14 cellular contexts compared by ENCODE assay signal in genomic region chr9:13719981-13720380, GRCh38.
DNase-seq lines count a peak whose midpoint lies in the region; ATAC-seq and TF ChIP-seq lines count a peak whose summit lies in the region.
"Had no signal": no experiment of that assay in that cellular context is flagged by ENCODE, and none has a peak within 500 bp of the region (broad histone marks: within the 10 kb centered on the region; RNA-seq: fewer than 3 reads in every experiment).

No MANE protein-coding gene starts in this region.

- no TSS peak for BruUV-seq in A673 (replicated peaks; lab: Mats Ljungman, UMichigan)

- DNase-seq in AG08396 (ENCODE audit: low spot score) = peak; percentile 12
- no peak for DNase-seq in RWPE2 (ENCODE audit: low spot score)
- DNase-seq in islet precursor cell = no peak
- DNase-seq in A673 (ENCODE audit: low spot score) = no peak
- no peak for DNase-seq in central memory CD4-positive, alpha-beta T cell
- DNase-seq in GM10248 (ENCODE audit: extremely low spot score) = no peak
- DNase-seq: activated CD4-positive, CD25-positive, alpha-beta regulatory T cell treated with anti-CD3 and anti-CD28 coated beads, Interleukin-2, amount 50 U/mL, for 72 hours; activated naive CD8-positive, alpha-beta T cell treated with anti-CD3 and anti-CD28 coated beads, Interleukin-2, amount 50 U/mL, for 24 hours; effector memory CD8-positive, alpha-beta T cell; hippocampal formation; left ventricle myocardium inferior; NCI-H1092 treated with DMSO at 0.1 percent for 48 hours had no signal

- no peaks in the 10 kb centered on the region for H3K36me3 ChIP-seq in RWPE2 (ENCODE audit: low read depth)
- H3K36me3 ChIP-seq in A673 (ENCODE audit: insufficient read depth, low read length, poor library complexity, severe bottlenecking) = no peaks in the 10 kb centered on the region
- H3K36me3 ChIP-seq: left ventricle myocardium inferior had no signal

- H3K4me1 ChIP-seq in RWPE2 (ENCODE audit: insufficient read depth, poor library complexity, severe bottlenecking) (peaks cover 31% of the 10 kb centered on the region), A673 (ENCODE audit: insufficient read depth, low read length, poor library complexity, severe bottlenecking) (peaks cover 4% of the 10 kb centered on the region)

- H3K4me3 ChIP-seq in RWPE2 (ENCODE audit: severe bottlenecking) = no peak overlapping the region
- no peak overlapping the region for H3K4me3 ChIP-seq in A673 (ENCODE audit: low read depth, low read length, poor library complexity, severe bottlenecking)
- H3K4me3 ChIP-seq: left ventricle myocardium inferior had no signal

- peaks cover 59% of the 10 kb centered on the region for H3K4me1 Mint-ChIP-seq in nephron
- H3K4me1 Mint-ChIP-seq: activated naive CD8-positive, alpha-beta T cell treated with anti-CD3 and anti-CD28 coated beads, Interleukin-2, amount 50 U/mL, for 24 hours had no signal

- CTCF ChIA-PET in A673 (lab: Charles Lee) (no interaction called here), GM10248 (lab: Yijun Ruan, JAX) (no interaction called here)

- peak overlapping the region; percentile 70 for H3K27ac ChIP-seq in RWPE2 (ENCODE audit: poor library complexity, severe bottlenecking)
- H3K27ac ChIP-seq in A673 (ENCODE audit: low read depth, low read length, poor library complexity, severe bottlenecking) = no peak overlapping the region
- H3K27ac ChIP-seq: left ventricle myocardium inferior had no signal

- H3K27me3 ChIP-seq in RWPE2 (ENCODE audit: insufficient read depth, poor library complexity, severe bottlenecking) (no peaks in the 10 kb centered on the region), A673 (replicated peaks; ENCODE audit: insufficient read depth, low read depth, low read length, poor library complexity) (no peaks in the 10 kb centered on the region)

- peaks cover 10% of the 10 kb centered on the region for H3K36me3 Mint-ChIP-seq in nephron (ENCODE audit: low read depth)

- no peak overlapping the region for H3K4me3 Mint-ChIP-seq in nephron
- H3K4me3 Mint-ChIP-seq: activated naive CD8-positive, alpha-beta T cell treated with anti-CD3 and anti-CD28 coated beads, Interleukin-2, amount 50 U/mL, for 24 hours; effector memory CD8-positive, alpha-beta T cell had no signal

- intact Hi-C loops in A673 (cut with micrococcal nuclease; ENCODE audit: unreplicated experiment) = no loop called here

- ATAC-seq in RWPE2 (ENCODE audit: low read depth) (peak; percentile 70), esophagus mucosa (peak; percentile 82)
- ATAC-seq: activated naive CD8-positive, alpha-beta T cell treated with anti-CD3 and anti-CD28 coated beads, Interleukin-2, amount 50 U/mL, for 24 hours; effector memory CD8-positive, alpha-beta T cell had no signal

- H3K27ac Mint-ChIP-seq in nephron = peak overlapping the region; percentile 70 to 94 (median 82)
- H3K27ac Mint-ChIP-seq: activated naive CD8-positive, alpha-beta T cell treated with anti-CD3 and anti-CD28 coated beads, Interleukin-2, amount 50 U/mL, for 24 hours; effector memory CD8-positive, alpha-beta T cell had no signal

- no peak for TF ChIP-seq CTCF in RWPE2 (IDR thresholded peaks at IDR 0.05; ENCODE audit: poor library complexity, severe bottlenecking)
- no peak for TF ChIP-seq CTCF in nephron (IDR thresholded peaks at IDR 0.05; ENCODE audit: unreplicated experiment in 3 of 3)
- no peak for TF ChIP-seq CTCF in A673 (conservative IDR thresholded peaks at IDR 0.05; ENCODE audit: low read depth, low read length)
- TF ChIP-seq CTCF in GM10248 (IDR thresholded peaks at IDR 0.05; ENCODE audit: control extremely low read depth, extremely low read depth, low read depth, missing control alignments) = no peak

- H3K27me3 Mint-ChIP-seq in nephron (ENCODE audit: low read depth) = no peaks in the 10 kb centered on the region
- H3K27me3 Mint-ChIP-seq: activated naive CD8-positive, alpha-beta T cell treated with anti-CD3 and anti-CD28 coated beads, Interleukin-2, amount 50 U/mL, for 24 hours; effector memory CD8-positive, alpha-beta T cell had no signal

- peaks cover 26% of the 10 kb centered on the region for H3K9me3 Mint-ChIP-seq in nephron

- POLR2A ChIA-PET in A673 (lab: Charles Lee; ENCODE audit: low non-redundant PET) (no interaction called here), GM10248 (lab: Yijun Ruan, JAX) (no interaction called here)

- H3K9me3 ChIP-seq in RWPE2 (ENCODE audit: severe bottlenecking) = no peaks in the 10 kb centered on the region
- no peaks in the 10 kb centered on the region for H3K9me3 ChIP-seq in A673 (ENCODE audit: low read depth, low read length, poor library complexity, severe bottlenecking)
